24 cellular contexts compared by ENCODE assay signal in genomic region chr14:60713513-60713912, GRCh38. TPM values are rescaled to one million over a fixed set of nuclear protein-coding genes. Genes with fewer than 3 reads are reported as not detected.
"Had no signal": no experiment of that assay in that cellular context is flagged by ENCODE, and none has a peak within 500 bp of the region (broad histone marks: within the 10 kb centered on the region; RNA-seq: fewer than 3 reads in every experiment).

No MANE protein-coding gene starts in this region.

- H3K9me3 Mint-ChIP-seq: naive thymus-derived CD4-positive, alpha-beta T cell; nephron; stimulated activated naive CD8-positive, alpha-beta T cell treated with anti-CD3 and anti-CD28 coated beads, Interleukin-15, amount 100 ng/mL, for 72 hours had no signal

- H3K36me3 Mint-ChIP-seq: naive thymus-derived CD4-positive, alpha-beta T cell had no signal

- H3K4me3 Mint-ChIP-seq: naive thymus-derived CD4-positive, alpha-beta T cell; nephron; stimulated activated naive CD8-positive, alpha-beta T cell treated with anti-CD3 and anti-CD28 coated beads, Interleukin-15, amount 100 ng/mL, for 72 hours had no signal

- H3K27ac Mint-ChIP-seq: naive thymus-derived CD4-positive, alpha-beta T cell; nephron; stimulated activated naive CD8-positive, alpha-beta T cell treated with anti-CD3 and anti-CD28 coated beads, Interleukin-15, amount 100 ng/mL, for 72 hours had no signal

- H3K4me1 ChIP-seq: left lung, right lobe of liver, suprapubic skin, transverse colon had no signal

- H3K27me3 ChIP-seq: dorsolateral prefrontal cortex, gastrocnemius medialis, ovary, right lobe of liver, suprapubic skin had no signal

- DNase-seq: dorsolateral prefrontal cortex; effector CD4-positive, alpha-beta T cell; foreskin fibroblast; gastrocnemius medialis; head of caudate nucleus; left cardiac atrium; left lung; mesendoderm; midbrain; naive thymus-derived CD4-positive, alpha-beta T cell; nucleus accumbens; ovary; right lobe of liver; stimulated activated CD4-positive, alpha-beta T cell treated with anti-CD3 and anti-CD28 coated beads, Interleukin-12 subunit alpha, Interleukin-12 subunit beta, amount 100 ng/mL, for 4 hours; stimulated activated CD4-positive, alpha-beta T cell treated with anti-CD3 and anti-CD28 coated beads, Interleukin-1b, Interleukin-23, amount 100 ng/mL, for 48 hours; stimulated activated CD4-positive, alpha-beta T cell treated with anti-CD3 and anti-CD28 coated beads, Interleukin-4, amount 100 ng/mL, for 1 hour; stimulated activated CD8-positive, alpha-beta memory T cell treated with anti-CD3 and anti-CD28 coated beads, Interleukin-4, amount 100 ng/mL, for 48 hours; stimulated activated naive CD4-positive, alpha-beta T cell; stimulated activated naive CD8-positive, alpha-beta T cell treated with anti-CD3 and anti-CD28 coated beads, Interleukin-15, amount 100 ng/mL, for 72 hours; transverse colon had no signal

- H3K9me3 ChIP-seq: gastrocnemius medialis, left lung, ovary, right lobe of liver, suprapubic skin, transverse colon had no signal

- H3K36me3 ChIP-seq: left lung, ovary, right lobe of liver, suprapubic skin, transverse colon had no signal

- H3K27ac ChIP-seq: dorsolateral prefrontal cortex, left lung, ovary, right lobe of liver, suprapubic skin, transverse colon had no signal

- H3K4me2 ChIP-seq: smooth muscle cell had no signal

- FAIRE-seq: colon had no signal

- H3K4me3 ChIP-seq: dorsolateral prefrontal cortex, gastrocnemius medialis, left lung, ovary, right lobe of liver, smooth muscle cell, suprapubic skin, transverse colon had no signal

- H3K4me1 Mint-ChIP-seq: naive thymus-derived CD4-positive, alpha-beta T cell; stimulated activated naive CD8-positive, alpha-beta T cell treated with anti-CD3 and anti-CD28 coated beads, Interleukin-15, amount 100 ng/mL, for 72 hours had no signal

- ATAC-seq: gastrocnemius medialis; left cardiac atrium; left lung; naive thymus-derived CD4-positive, alpha-beta T cell; right lobe of liver; stimulated activated naive CD8-positive, alpha-beta T cell treated with anti-CD3 and anti-CD28 coated beads, Interleukin-15, amount 100 ng/mL, for 72 hours had no signal

RNA-seq across cellular contexts. Expression of gene SIX4, which starts 10.6 kb away (rescaled TPM):
- polyA plus RNA-seq: naive thymus-derived CD4-positive, alpha-beta T cell had no signal
